8 cellular contexts compared by ENCODE assay signal in genomic region chr19:15252398-15253018, GRCh38. TPM values are rescaled to one million over a fixed set of nuclear protein-coding genes. Genes with fewer than 3 reads are reported as not detected.
DNase-seq lines count a peak whose midpoint lies in the region; ATAC-seq and TF ChIP-seq lines count a peak whose summit lies in the region.

No MANE protein-coding gene starts in this region.

- no peak for ATAC-seq in central memory CD8-positive, alpha-beta T cell (replicated peaks; ENCODE audit: extremely low read depth, poor library complexity, severe bottlenecking)
- ATAC-seq in HG03457 (IDR thresholded peaks at IDR 0.05; ENCODE audit: unreplicated experiment) (no peak), HG03521 (IDR thresholded peaks at IDR 0.05; ENCODE audit: unreplicated experiment) (no peak)

- no peaks in the 10 kb centered on the region for H3K27me3 ChIP-seq in HUES64 (ENCODE audit: insufficient read depth, low read length)
- H3K27me3 ChIP-seq in muscle layer of duodenum (ENCODE audit: low read depth, low read length) = no peaks in the 10 kb centered on the region

- peak; percentile 51 for TF ChIP-seq CTCF in AG10803 (conservative IDR thresholded peaks at IDR 0.05; ENCODE audit: low read length)

- DNase-seq in AG10803 (ENCODE audit: low read depth) (peak; percentile 76), SW 1271 (lab: John Stamatoyannopoulos, UW) (no peak), HuH-7.5 (ENCODE audit: low spot score) (no peak)
- no peak for DNase-seq in central memory CD8-positive, alpha-beta T cell (ENCODE audit: low spot score in 2 of 2)

- peaks cover 92% of the 10 kb centered on the region for H3K36me3 ChIP-seq in HUES64 (ENCODE audit: insufficient read depth, low read length)
- H3K36me3 ChIP-seq in muscle layer of duodenum (ENCODE audit: control insufficient read depth in 1 of 2, insufficient read depth in 2 of 2, low read length in 2 of 2) = peaks cover 59 to 88% of the 10 kb centered on the region in 2 donors

- H3K4me3 ChIP-seq in AG10803 (ENCODE audit: low read length) (no peak overlapping the region), HUES64 (ENCODE audit: low read length) (no peak overlapping the region), muscle layer of duodenum (ENCODE audit: low read depth in 1 of 2, low read length in 2 of 2) (no peak overlapping the region)

- H3K27ac ChIP-seq in HUES64 (ENCODE audit: low read depth, low read length) = peak overlapping the region; percentile 68
- peak overlapping the region; percentile 41 for H3K27ac ChIP-seq in muscle layer of duodenum (ENCODE audit: low read length)

- WGBS in HUES64 = 86% methylated on average over 9 of the region's 9 CpGs

- H3K9me3 ChIP-seq in HUES64 (ENCODE audit: insufficient read depth, low read depth, low read length) = no peaks in the 10 kb centered on the region
- H3K9me3 ChIP-seq in muscle layer of duodenum (ENCODE audit: control insufficient read depth in 1 of 2, low read length in 2 of 2) = no peaks in the 10 kb centered on the region

- peak overlapping the region; percentile 67 for H3K27ac Mint-ChIP-seq in central memory CD8-positive, alpha-beta T cell (ENCODE audit: low read depth)

- no peaks in the 10 kb centered on the region for H3K4me1 Mint-ChIP-seq in central memory CD8-positive, alpha-beta T cell

- no peak overlapping the region for H3K4me3 Mint-ChIP-seq in central memory CD8-positive, alpha-beta T cell

- H3K4me1 ChIP-seq in HUES64 (ENCODE audit: insufficient read depth, low read length) = peaks cover 7% of the 10 kb centered on the region
- H3K4me1 ChIP-seq in muscle layer of duodenum (ENCODE audit: control insufficient read depth in 1 of 2, insufficient read depth in 2 of 2, low read length in 2 of 2) = peaks cover 40 to 61% of the 10 kb centered on the region in 2 donors

- peaks cover 34% of the 10 kb centered on the region for H3K36me3 Mint-ChIP-seq in central memory CD8-positive, alpha-beta T cell (ENCODE audit: insufficient read depth)

- H3K27me3 Mint-ChIP-seq in central memory CD8-positive, alpha-beta T cell = no peaks in the 10 kb centered on the region

- H3K9me3 Mint-ChIP-seq in central memory CD8-positive, alpha-beta T cell = no peaks in the 10 kb centered on the region

- H3K9ac ChIP-seq in HUES64 (ENCODE audit: low read depth, low read length) = no peak overlapping the region; the same call in 1 of the 2 replicates

RNA-seq across cellular contexts. Expression of gene EPHX3, which starts 20.3 kb away (rescaled TPM):
- 12.0 TPM for polyA plus RNA-seq in HUES64 (2013, experiment 1 of 2)
- 12.4 TPM for polyA plus RNA-seq in HUES64 (2013, experiment 2 of 2)

RNA-seq across cellular contexts. Expression of gene NOTCH3, which starts 51.7 kb away (rescaled TPM):
- 52.5 TPM for polyA plus RNA-seq in HUES64 (2013, experiment 1 of 2)
- 56.0 TPM for polyA plus RNA-seq in HUES64 (2013, experiment 2 of 2)
